In genomic region chr12:119178544-119179334, GRCh38 we compare ENCODE assay signal across 9 cellular contexts. TPM values are rescaled to one million over a fixed set of nuclear protein-coding genes. Genes with fewer than 3 reads are reported as not detected.
DNase-seq lines count a peak whose midpoint lies in the region; ATAC-seq and TF ChIP-seq lines count a peak whose summit lies in the region.
"Had no signal": no experiment of that assay in that cellular context is flagged by ENCODE, and none has a peak within 500 bp of the region (broad histone marks: within the 10 kb centered on the region; RNA-seq: fewer than 3 reads in every experiment).

Gene HSPB8 (plus strand): TSS chr12:119178931. CDS start chr12:119179313, 382 bp downstream.

- H3K9me3 Mint-ChIP-seq in nephron, result no peaks in the 10 kb centered on the region
- no peaks in the 10 kb centered on the region for H3K9me3 Mint-ChIP-seq in activated naive CD4-positive, alpha-beta T cell treated with anti-CD3 and anti-CD28 coated beads for 36 hours
- H3K9me3 Mint-ChIP-seq in stimulated activated naive B cell treated with anti-CD40 and anti-IgM and Interleukin-4, amounts not matched to agents 10 μg/mL and 1 μg/mL and 100 μg/mL, for 72 hours, result peaks cover 0 to 3% of the 10 kb centered on the region in 2 donors

- no peak for ATAC-seq in HG02642 (IDR thresholded peaks at IDR 0.05; ENCODE audit: poor library complexity, unreplicated experiment)
- no peak for ATAC-seq in stimulated activated naive B cell treated with anti-CD40 and anti-IgM and Interleukin-4, amounts not matched to agents 10 μg/mL and 1 μg/mL and 100 μg/mL, for 72 hours (replicated peaks)

- peaks cover 40% of the 10 kb centered on the region for H3K4me1 Mint-ChIP-seq in nephron
- H3K4me1 Mint-ChIP-seq in activated naive CD4-positive, alpha-beta T cell treated with anti-CD3 and anti-CD28 coated beads for 36 hours (ENCODE audit: low read depth), result no peaks in the 10 kb centered on the region
- no peaks in the 10 kb centered on the region for H3K4me1 Mint-ChIP-seq in stimulated activated naive B cell treated with anti-CD40 and anti-IgM and Interleukin-4, amounts not matched to agents 10 μg/mL and 1 μg/mL and 100 μg/mL, for 72 hours

- H3K27ac Mint-ChIP-seq in nephron, result peak within 1 kb of the TSS in 2 of 3 experiments; percentile 44 to 81
- no peak within 1 kb of the TSS for H3K27ac Mint-ChIP-seq in activated naive CD4-positive, alpha-beta T cell treated with anti-CD3 and anti-CD28 coated beads for 36 hours
- H3K27ac Mint-ChIP-seq in stimulated activated naive B cell treated with anti-CD40 and anti-IgM and Interleukin-4, amounts not matched to agents 10 μg/mL and 1 μg/mL and 100 μg/mL, for 72 hours, result no peak within 1 kb of the TSS

- peak within 1 kb of the TSS; percentile 50 for H3K4me3 ChIP-seq in SJCRH30

- no peaks in the 10 kb centered on the region for H3K36me3 Mint-ChIP-seq in nephron (ENCODE audit: low read depth)
- H3K36me3 Mint-ChIP-seq in activated naive CD4-positive, alpha-beta T cell treated with anti-CD3 and anti-CD28 coated beads for 36 hours (ENCODE audit: low read depth), result no peaks in the 10 kb centered on the region
- H3K36me3 Mint-ChIP-seq in stimulated activated naive B cell treated with anti-CD40 and anti-IgM and Interleukin-4, amounts not matched to agents 10 μg/mL and 1 μg/mL and 100 μg/mL, for 72 hours, result peaks cover 0 to 1% of the 10 kb centered on the region in 2 donors

- no peak for TF ChIP-seq CTCF in nephron (IDR thresholded peaks at IDR 0.05; ENCODE audit: unreplicated experiment in 3 of 3)

- peak within 1 kb of the TSS; percentile 48 for H3K27ac ChIP-seq in SJCRH30
- H3K27ac ChIP-seq: neutrophil had no signal

- peak within 1 kb of the TSS; percentile 77 to 87 (median 77) for H3K4me3 Mint-ChIP-seq in nephron
- no peak within 1 kb of the TSS for H3K4me3 Mint-ChIP-seq in activated naive CD4-positive, alpha-beta T cell treated with anti-CD3 and anti-CD28 coated beads for 36 hours
- H3K4me3 Mint-ChIP-seq in stimulated activated naive B cell treated with anti-CD40 and anti-IgM and Interleukin-4, amounts not matched to agents 10 μg/mL and 1 μg/mL and 100 μg/mL, for 72 hours, result no peak within 1 kb of the TSS

- no peaks in the 10 kb centered on the region; the same call in 1 of the 2 replicates for H3K4me1 ChIP-seq in SJCRH30

- CTCF ChIA-PET in activated naive CD4-positive, alpha-beta T cell treated with anti-CD3 and anti-CD28 coated beads for 36 hours (lab: Charles Lee), result interaction anchor here (1.0 kb wide), 1 partner anchor 38 kb away, joined by 3 read pairs; no protein-coding TSS in a partner anchor

- peaks cover 25% of the 10 kb centered on the region for H3K27me3 Mint-ChIP-seq in nephron (ENCODE audit: low read depth)
- peaks cover 7% of the 10 kb centered on the region for H3K27me3 Mint-ChIP-seq in activated naive CD4-positive, alpha-beta T cell treated with anti-CD3 and anti-CD28 coated beads for 36 hours (ENCODE audit: low read depth)
- H3K27me3 Mint-ChIP-seq in stimulated activated naive B cell treated with anti-CD40 and anti-IgM and Interleukin-4, amounts not matched to agents 10 μg/mL and 1 μg/mL and 100 μg/mL, for 72 hours, result peaks cover 21 to 34% of the 10 kb centered on the region in 2 donors

- no peaks in the 10 kb centered on the region for H3K36me3 ChIP-seq in SJCRH30
- H3K36me3 ChIP-seq: neutrophil had no signal

- no peaks in the 10 kb centered on the region for H3K27me3 ChIP-seq in SJCRH30

- intact Hi-C loops in activated naive CD4-positive, alpha-beta T cell treated with anti-CD3 and anti-CD28 coated beads for 36 hours (cut with micrococcal nuclease), result no loop called here

- H3K9me3 ChIP-seq in SJCRH30 (replicated peaks), result no peaks in the 10 kb centered on the region
- H3K9me3 ChIP-seq: neutrophil had no signal

- DNase-seq in GM03348 (ENCODE audit: low spot score) (peak; percentile 96), SJCRH30 (peak; percentile 82 to 84), fibroblast of the conjunctiva (ENCODE audit: low read depth) (peak; percentile 63), NCI-H1436 treated with DMSO at 0.1 percent for 48 hours (lab: John Stamatoyannopoulos, UW) (no peak)
- no peak for DNase-seq in activated naive CD4-positive, alpha-beta T cell treated with anti-CD3 and anti-CD28 coated beads for 36 hours
- DNase-seq in stimulated activated naive B cell treated with anti-CD40 and anti-IgM and Interleukin-4, amounts not matched to agents 10 μg/mL and 1 μg/mL and 100 μg/mL, for 72 hours, result no peak

RNA-seq across cellular contexts. Expression of gene HSPB8, which starts in this region (rescaled TPM):
- 2.9 and 3.3 TPM in 2 replicates for total RNA-seq in SJCRH30 (2014; rRNA removed; shearing (Covaris generic))
- total RNA-seq in activated naive CD4-positive, alpha-beta T cell treated with anti-CD3 and anti-CD28 coated beads for 36 hours, result not detected

Comparison
In these comparisons a context has a peak if more than half of its experiments do, and no peak if none do; other contexts are left out.
1. DNase-seq: peak in GM03348 (single experiment), SJCRH30 (2 of 2) and fibroblast of the conjunctiva (single experiment); none in activated naive CD4-positive, alpha-beta T cell treated with anti-CD3 and anti-CD28 coated beads for 36 hours (single experiment), NCI-H1436 treated with DMSO at 0.1 percent for 48 hours (single experiment) and stimulated activated naive B cell treated with anti-CD40 and anti-IgM and Interleukin-4, amounts not matched to agents 10 μg/mL and 1 μg/mL and 100 μg/mL, for 72 hours (single experiment).
2. H3K27ac Mint-ChIP-seq: peak in nephron (2 of 3); none in activated naive CD4-positive, alpha-beta T cell treated with anti-CD3 and anti-CD28 coated beads for 36 hours (single experiment) and stimulated activated naive B cell treated with anti-CD40 and anti-IgM and Interleukin-4, amounts not matched to agents 10 μg/mL and 1 μg/mL and 100 μg/mL, for 72 hours (single experiment).
3. H3K4me3 Mint-ChIP-seq: peak in nephron (3 of 3); none in activated naive CD4-positive, alpha-beta T cell treated with anti-CD3 and anti-CD28 coated beads for 36 hours (single experiment) and stimulated activated naive B cell treated with anti-CD40 and anti-IgM and Interleukin-4, amounts not matched to agents 10 μg/mL and 1 μg/mL and 100 μg/mL, for 72 hours (0 of 2).